ENCODE assay signal across 8 cellular contexts in the genomic region with DNA sequence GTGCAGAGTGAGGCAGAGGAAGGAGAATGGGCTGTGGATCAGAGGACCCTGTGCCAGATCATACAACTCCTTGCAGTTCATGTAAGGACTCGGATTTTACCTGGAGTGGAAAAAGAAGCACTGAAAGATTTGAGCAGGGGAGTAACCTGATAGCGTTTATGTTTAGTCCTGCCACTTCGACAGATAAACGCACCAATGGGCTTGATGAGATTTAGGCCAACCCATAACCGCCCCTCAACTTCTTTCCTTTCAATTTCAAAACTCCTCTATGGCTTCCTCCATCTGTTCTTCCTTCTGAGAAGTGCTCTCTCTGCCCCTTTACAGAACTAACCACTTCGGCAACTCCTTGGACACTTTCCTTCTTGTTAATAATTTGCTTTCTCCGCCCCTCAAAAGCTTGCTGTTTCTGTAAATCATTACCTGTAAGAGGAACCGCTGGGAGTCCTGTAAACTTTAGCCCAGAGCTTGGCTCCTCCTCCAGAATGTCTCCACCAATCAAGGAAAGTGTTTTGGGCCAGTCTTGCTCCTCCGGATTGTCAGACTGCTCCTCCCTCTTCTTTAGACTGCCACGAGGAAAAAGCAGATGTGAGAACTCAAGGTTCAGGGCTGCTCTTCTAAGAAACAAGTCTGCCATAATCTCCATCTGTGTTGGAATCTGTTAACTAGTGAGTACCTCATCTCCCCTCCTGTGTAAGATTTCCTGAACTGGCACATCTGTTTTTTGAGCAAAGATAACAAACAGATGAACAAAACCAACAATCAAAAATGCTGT. TPM values are rescaled to one million over a fixed set of nuclear protein-coding genes. Genes with fewer than 3 reads are reported as not detected.
DNase-seq lines count a peak whose midpoint lies in the region; ATAC-seq, FAIRE-seq and TF ChIP-seq lines count a peak whose summit lies in the region.

A gene with protein sequence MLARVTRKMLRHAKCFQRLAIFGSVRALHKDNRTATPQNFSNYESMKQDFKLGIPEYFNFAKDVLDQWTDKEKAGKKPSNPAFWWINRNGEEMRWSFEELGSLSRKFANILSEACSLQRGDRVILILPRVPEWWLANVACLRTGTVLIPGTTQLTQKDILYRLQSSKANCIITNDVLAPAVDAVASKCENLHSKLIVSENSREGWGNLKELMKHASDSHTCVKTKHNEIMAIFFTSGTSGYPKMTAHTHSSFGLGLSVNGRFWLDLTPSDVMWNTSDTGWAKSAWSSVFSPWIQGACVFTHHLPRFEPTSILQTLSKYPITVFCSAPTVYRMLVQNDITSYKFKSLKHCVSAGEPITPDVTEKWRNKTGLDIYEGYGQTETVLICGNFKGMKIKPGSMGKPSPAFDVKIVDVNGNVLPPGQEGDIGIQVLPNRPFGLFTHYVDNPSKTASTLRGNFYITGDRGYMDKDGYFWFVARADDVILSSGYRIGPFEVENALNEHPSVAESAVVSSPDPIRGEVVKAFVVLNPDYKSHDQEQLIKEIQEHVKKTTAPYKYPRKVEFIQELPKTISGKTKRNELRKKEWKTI (plus strand): TSS at position 554 of the 772 bp plus-strand sequence. CDS start 6,021 bp downstream, outside the sequence.

- H3K4me1 Mint-ChIP-seq in Caco-2 (ENCODE audit: low read depth, unreplicated experiment) (no peaks in the 10 kb centered on the region), T-helper 17 cell (peaks cover 17% of the 10 kb centered on the region)

- DNase-seq in Caco-2: peak; percentile 89 to 93
- DNase-seq in GM20000 (ENCODE audit: low spot score): peak; percentile 84
- DNase-seq in HK-2 (ENCODE audit: unreplicated experiment): peak; percentile 68
- peak; percentile 24 to 50 (median 36) for DNase-seq in T-helper 17 cell
- peak; percentile 88 to 93 (median 91) for DNase-seq in K562 (ENCODE audit: extremely low read depth in 1 of 4, low spot score in 3 of 4)
- peak; percentile 38 to 72 (median 45) for DNase-seq in stimulated activated CD4-positive, alpha-beta T cell treated with anti-CD3 and anti-CD28 coated beads, Interleukin-12 subunit alpha, Interleukin-12 subunit beta, amount 100 ng/mL, for 48 hours (ENCODE audit: low read depth in 2 of 3, low spot score in 1 of 3)
- no peak for DNase-seq in T1000 (lab: John Stamatoyannopoulos, UW)

- H3K9ac ChIP-seq in K562 (ENCODE audit: insufficient read depth in 1 of 2, low read depth in 2 of 2, low read length in 2 of 2) (peak within 1 kb of the TSS; percentile 26 to 58; a peak in 3 of 4 replicates), iPS-18a (ENCODE audit: low read length) (no peak within 1 kb of the TSS)

- peak within 1 kb of the TSS; percentile 27 for H3K4me3 ChIP-seq in Caco-2 (ENCODE audit: low read depth, low read length)
- peak within 1 kb of the TSS; percentile 47 for H3K4me3 ChIP-seq in K562
- H3K4me3 ChIP-seq in iPS-18a (ENCODE audit: low read length): peak within 1 kb of the TSS; percentile 60

- no peaks in the 10 kb centered on the region for H3K9me3 Mint-ChIP-seq in Caco-2 (ENCODE audit: unreplicated experiment)

- H3K9me3 ChIP-seq in Caco-2 (no peaks in the 10 kb centered on the region), T-helper 17 cell (ENCODE audit: control insufficient read depth, low read length, poor library complexity, severe bottlenecking) (no peaks in the 10 kb centered on the region), K562 (replicated peaks; ENCODE audit: control insufficient read depth, insufficient read depth, low read depth, low read length) (peaks cover 18% of the 10 kb centered on the region), iPS-18a (ENCODE audit: control insufficient read depth, low read depth, low read length) (no peaks in the 10 kb centered on the region)

- no peaks in the 10 kb centered on the region for H3K9me1 ChIP-seq in K562 (ENCODE audit: control insufficient read depth, insufficient read depth, low read length)

- CTCF ChIA-PET in Caco-2 (lab: Charles Lee) (interaction anchor here (0.6 to 1.4 kb wide), 5 partner anchors 10 to 210 kb away, joined by 3 to 6 read pairs (median 4); a partner anchor contains a TSS), K562 (lab: Yijun Ruan, JAX; ENCODE audit: low intra/inter-chr PET ratio) (interaction anchor here (0.6 kb wide), 1 partner anchor 341 kb away, joined by 3 read pairs; no protein-coding TSS in a partner anchor)

- peak; percentile 29; the same call in 1 of the 2 replicates for TF ChIP-seq EP300 in K562 (IDR thresholded peaks at IDR 0.05; ENCODE audit: low read length)

- in situ Hi-C loops in K562 (cut with MboI): no loop called here

- TF ChIP-seq RAD21 in K562 (CRISPR knock-in tag; conservative IDR thresholded peaks at IDR 0.05 in 1 of 2, IDR thresholded peaks at IDR 0.05 in 1 of 2): no peak; a peak in 1 of 4 replicates

- peaks cover 44% of the 10 kb centered on the region for H3K79me2 ChIP-seq in K562 (ENCODE audit: control insufficient read depth, insufficient read depth, low read length)

- FAIRE-seq in K562 (lab: Jason Lieb, UNC): peak; percentile 98

- peak within 1 kb of the TSS; percentile 47 for H3K27ac Mint-ChIP-seq in Caco-2 (ENCODE audit: unreplicated experiment)
- peak within 1 kb of the TSS; percentile 90 for H3K27ac Mint-ChIP-seq in T-helper 17 cell

- peaks cover 5% of the 10 kb centered on the region for H3K36me3 Mint-ChIP-seq in Caco-2 (ENCODE audit: insufficient read depth, unreplicated experiment)
- H3K36me3 Mint-ChIP-seq in T-helper 17 cell (ENCODE audit: low read depth): no peaks in the 10 kb centered on the region

- under 1% methylated on average over 10 of the region's 10 CpGs for WGBS in K562 (ENCODE audit: insufficient coverage, low coverage, missing lambda C conversion rate)

- TF ChIP-seq POLR2A in K562 (conservative IDR thresholded peaks at IDR 0.05): peak; percentile 66

- no peaks in the 10 kb centered on the region for H3K27me3 Mint-ChIP-seq in Caco-2 (ENCODE audit: insufficient read depth, unreplicated experiment)
- H3K27me3 Mint-ChIP-seq in T-helper 17 cell: no peaks in the 10 kb centered on the region

- peak within 1 kb of the TSS; percentile 75 for H3K4me3 Mint-ChIP-seq in Caco-2 (ENCODE audit: unreplicated experiment)
- H3K4me3 Mint-ChIP-seq in T-helper 17 cell: peak within 1 kb of the TSS; percentile 99

- H3K27ac ChIP-seq in K562 (ENCODE audit: extremely low read depth, low read depth, low read length): peak within 1 kb of the TSS; percentile 73
- H3K27ac ChIP-seq in iPS-18a (ENCODE audit: low read length): no peak within 1 kb of the TSS

- H2AFZ ChIP-seq in K562 (ENCODE audit: low read depth, low read length): peak within 1 kb of the TSS; percentile 95

- H3K4me1 ChIP-seq in Caco-2: peaks cover 7% of the 10 kb centered on the region; the same call in 1 of the 2 replicates
- H3K4me1 ChIP-seq in K562 (replicated peaks in 1 of 2; ENCODE audit: control insufficient read depth in 2 of 2, insufficient read depth in 2 of 2, low read length in 2 of 2): peaks cover 4 to 34% of the 10 kb centered on the region in 2 experiments; a peak in 4 of 5 replicates
- H3K4me1 ChIP-seq in iPS-18a (ENCODE audit: control insufficient read depth, low read depth, low read length): no peaks in the 10 kb centered on the region

- no peak for TF ChIP-seq CTCF in Caco-2 (IDR thresholded peaks at IDR 0.05; ENCODE audit: insufficient read depth in 1 of 2, low read depth in 1 of 2, low read length in 1 of 2, severe bottlenecking in 1 of 2, unreplicated experiment in 1 of 2)
- TF ChIP-seq CTCF in GM20000 (IDR thresholded peaks at IDR 0.05; ENCODE audit: extremely low read depth, missing control alignments): no peak
- no peak for TF ChIP-seq CTCF in K562 (IDR thresholded peaks at IDR 0.05 in 2 of 3, conservative IDR thresholded peaks at IDR 0.05 in 1 of 3; ENCODE audit: insufficient read depth in 2 of 3, low read depth in 1 of 3, low read length in 3 of 3)

- H3K27me3 ChIP-seq in Caco-2 (replicated peaks; ENCODE audit: control insufficient read depth, insufficient read depth, low read length): no peaks in the 10 kb centered on the region
- H3K27me3 ChIP-seq in K562 (ENCODE audit: control insufficient read depth in 2 of 2, insufficient read depth in 2 of 2, low read length in 2 of 2): no peaks in the 10 kb centered on the region
- no peaks in the 10 kb centered on the region for H3K27me3 ChIP-seq in iPS-18a (ENCODE audit: control insufficient read depth, insufficient read depth, low read length)

- intact Hi-C loops in Caco-2 (cut with micrococcal nuclease; ENCODE audit: unreplicated experiment): no loop called here
- intact Hi-C loops in K562 (cut with micrococcal nuclease): loop anchor here (2.0 kb wide), 1 partner anchor 17 kb away; no protein-coding TSS in a partner anchor

- H3K36me3 ChIP-seq in Caco-2 (ENCODE audit: control insufficient read depth, insufficient read depth, low read length) (no peaks in the 10 kb centered on the region), K562 (ENCODE audit: control insufficient read depth, insufficient read depth, low read length) (peaks cover 4% of the 10 kb centered on the region; the same call in 2 of the 3 replicates), iPS-18a (ENCODE audit: control insufficient read depth, low read depth, low read length) (no peaks in the 10 kb centered on the region)

- POLR2A ChIA-PET in Caco-2 (lab: Charles Lee) (interaction anchor here (0.6 to 1.4 kb wide), 2 partner anchors 43 to 1180 kb away, joined by 4 to 5 read pairs; a partner anchor contains a TSS), K562 (lab: Yijun Ruan, JAX) (interaction anchor here (1.0 to 3.5 kb wide), 7 partner anchors 9 to 137 kb away, joined by 3 to 18 read pairs (median 4); a partner anchor contains a TSS)

- ATAC-seq in T-helper 17 cell: peak; percentile 99
- peak; percentile 96 for ATAC-seq in K562

- BruUV-seq in Caco-2 (replicated peaks; lab: Mats Ljungman, UMichigan) (no TSS peak), K562 (replicated peaks; lab: Mats Ljungman, UMichigan) (TSS peak; percentile 46)

- peak within 1 kb of the TSS; percentile 81 for H3K4me2 ChIP-seq in K562 (ENCODE audit: insufficient read depth, low read length)

- no peaks in the 10 kb centered on the region for H4K20me1 ChIP-seq in K562 (replicated peaks; ENCODE audit: control insufficient read depth, insufficient read depth, low read length)

RNA-seq across cellular contexts. Expression of the gene that starts here (rescaled TPM):
- total RNA-seq in Caco-2 (2022) (6.9 TPM in 2 replicates), T-helper 17 cell (1 to 10 TPM; 5.1 to 6.6 TPM), K562 (2014; rRNA removed) (97.2 and 112 TPM in 2 replicates), K562 (2014; rRNA removed; fragmentation: Illumina TruSeq; extraction: Trizol) (182 and 199 TPM in 2 replicates), K562 (2015; rRNA removed; fragmentation: Illumina TruSeq; extraction: Trizol) (392 and 420 TPM in 2 replicates), K562 (2021) (128 and 134 TPM in 2 replicates)
- 33.7 and 78.4 TPM in 2 replicates for total RNA-seq in K562 (2011; cell fraction: chromatin; rRNA removed; ENCODE audit: low replicate concordance)
- total RNA-seq in K562 (2011; cell fraction: nucleolus; rRNA removed): 21.3 and 38.4 TPM in 2 replicates
- total RNA-seq in K562 (2011; cell fraction: nucleoplasm; rRNA removed): 43.1 and 57.8 TPM in 2 replicates
- polyA plus RNA-seq in K562 (2011; rRNA removed) (146 and 714 TPM in 2 replicates), K562 (2014; fragmentation: Illumina TruSeq; extraction: Trizol) (167 and 204 TPM in 2 replicates), K562 (2014; fragmentation: Nextera tagmentation; extraction: Ambion mirVana) (100 to 1,000 TPM; 198 to 259 TPM), K562 (2014; rRNA removed) (144 and 177 TPM in 2 replicates)
- polyA plus RNA-seq in K562 (2011; cell fraction: cytosol; rRNA removed): 70.4 and 575 TPM in 2 replicates
- 74.5 and 364 TPM in 2 replicates for polyA plus RNA-seq in K562 (2011; cell fraction: nucleus; rRNA removed)
- polyA plus RNA-seq in K562 (2012): 318 and 712 TPM in 2 replicates
- 85.9 and 521 TPM in 2 replicates for polyA minus RNA-seq in K562 (2011; rRNA and poly(A)+ RNA removed)
- polyA minus RNA-seq in K562 (2011; cell fraction: cytosol; rRNA and poly(A)+ RNA removed): 40.1 and 172 TPM in 2 replicates
- polyA minus RNA-seq in K562 (2011; cell fraction: nucleus; rRNA and poly(A)+ RNA removed): 35.1 and 255 TPM in 2 replicates
